In genomic region chr2:119338826-119339561, GRCh38 we compare ENCODE assay signal across 8 cellular contexts. TPM values are rescaled to one million over a fixed set of nuclear protein-coding genes. Genes with fewer than 3 reads are reported as not detected.
DNase-seq lines count a peak whose midpoint lies in the region; ATAC-seq and TF ChIP-seq lines count a peak whose summit lies in the region.
"Had no signal": no experiment of that assay in that cellular context is flagged by ENCODE, and none has a peak within 500 bp of the region (broad histone marks: within the 10 kb centered on the region; RNA-seq: fewer than 3 reads in every experiment).

No MANE protein-coding gene starts in this region.

- peak overlapping the region; percentile 41 for H3K9ac ChIP-seq in endodermal cell (ENCODE audit: extremely low read depth, low read length, poor library complexity, severe bottlenecking)

- no peaks in the 10 kb centered on the region for H3K36me3 Mint-ChIP-seq in endodermal cell (ENCODE audit: low read depth)

- H3K27ac Mint-ChIP-seq in endodermal cell = peak overlapping the region; percentile 54

- H3K27me3 Mint-ChIP-seq in endodermal cell (ENCODE audit: insufficient read depth) = no peaks in the 10 kb centered on the region

- peak; percentile 57 for DNase-seq in SKM-1 treated with dmso at 0.1 percent for 144 hours (lab: John Stamatoyannopoulos, UW; ENCODE audit: unreplicated experiment)
- no peak for DNase-seq in endodermal cell
- no peak for DNase-seq in T1000 (lab: John Stamatoyannopoulos, UW)
- no peak for DNase-seq in NCI-H1417 treated with DMSO at 0.1 percent for 48 hours (lab: John Stamatoyannopoulos, UW)
- DNase-seq in NCI-H82 (lab: John Stamatoyannopoulos, UW) = no peak

- peak overlapping the region; percentile 52 for H3K4me3 ChIP-seq in endodermal cell (ENCODE audit: low read length)
- H3K4me3 ChIP-seq: tibial artery had no signal

- no peak for TF ChIP-seq CTCF in endodermal cell (conservative IDR thresholded peaks at IDR 0.05)

- H3K36me3 ChIP-seq in endodermal cell (ENCODE audit: control insufficient read depth, insufficient read depth, low read length) = no peaks in the 10 kb centered on the region

- no peaks in the 10 kb centered on the region for H3K9me3 Mint-ChIP-seq in endodermal cell

- no peak overlapping the region for H3K4me3 Mint-ChIP-seq in endodermal cell

- WGBS in endodermal cell (ENCODE audit: insufficient coverage in 1 of 2, insufficient read length in 1 of 2), 2 experiments = 90 to 93% methylated on average over 5 to 6 of the region's 6 CpGs

- H3K4me1 Mint-ChIP-seq in endodermal cell = peaks cover 20% of the 10 kb centered on the region

- H3K4me1 ChIP-seq in endodermal cell (ENCODE audit: control insufficient read depth, insufficient read depth, low read length) = peaks cover 20% of the 10 kb centered on the region
- H3K4me1 ChIP-seq: tibial artery had no signal

- H3K27me3 ChIP-seq in endodermal cell (ENCODE audit: control insufficient read depth, insufficient read depth, low read length, poor library complexity, severe bottlenecking) = no peaks in the 10 kb centered on the region
- H3K27me3 ChIP-seq: tibial artery had no signal

- ATAC-seq in GM19035 (IDR thresholded peaks at IDR 0.05; ENCODE audit: unreplicated experiment) (peak; percentile 98), HG02943 (IDR thresholded peaks at IDR 0.05; ENCODE audit: low read depth, unreplicated experiment) (peak; percentile 99)

- no peaks in the 10 kb centered on the region for H3K9me3 ChIP-seq in endodermal cell (ENCODE audit: control insufficient read depth, low read length)
- H3K9me3 ChIP-seq: tibial artery had no signal

- H3K27ac ChIP-seq in endodermal cell (ENCODE audit: low read depth, low read length) = no peak overlapping the region
- H3K27ac ChIP-seq: tibial artery had no signal

RNA-seq across cellular contexts. Expression of gene C2orf76, which starts 27.6 kb away (rescaled TPM):
- total RNA-seq in endodermal cell = 10 to 100 TPM; 10.7 to 10.9 TPM
- 18.0 TPM for polyA plus RNA-seq in endodermal cell (2013, experiment 1 of 2)
- polyA plus RNA-seq in endodermal cell (2013, experiment 2 of 2) = 17.2 TPM

RNA-seq across cellular contexts. Expression of gene DBI, which starts 27.8 kb away (rescaled TPM):
- total RNA-seq in endodermal cell = 100 to 1,000 TPM; 138 to 178 TPM
- 244 TPM for polyA plus RNA-seq in endodermal cell (2013, experiment 1 of 2)
- 262 TPM for polyA plus RNA-seq in endodermal cell (2013, experiment 2 of 2)
